In the genomic region with DNA sequence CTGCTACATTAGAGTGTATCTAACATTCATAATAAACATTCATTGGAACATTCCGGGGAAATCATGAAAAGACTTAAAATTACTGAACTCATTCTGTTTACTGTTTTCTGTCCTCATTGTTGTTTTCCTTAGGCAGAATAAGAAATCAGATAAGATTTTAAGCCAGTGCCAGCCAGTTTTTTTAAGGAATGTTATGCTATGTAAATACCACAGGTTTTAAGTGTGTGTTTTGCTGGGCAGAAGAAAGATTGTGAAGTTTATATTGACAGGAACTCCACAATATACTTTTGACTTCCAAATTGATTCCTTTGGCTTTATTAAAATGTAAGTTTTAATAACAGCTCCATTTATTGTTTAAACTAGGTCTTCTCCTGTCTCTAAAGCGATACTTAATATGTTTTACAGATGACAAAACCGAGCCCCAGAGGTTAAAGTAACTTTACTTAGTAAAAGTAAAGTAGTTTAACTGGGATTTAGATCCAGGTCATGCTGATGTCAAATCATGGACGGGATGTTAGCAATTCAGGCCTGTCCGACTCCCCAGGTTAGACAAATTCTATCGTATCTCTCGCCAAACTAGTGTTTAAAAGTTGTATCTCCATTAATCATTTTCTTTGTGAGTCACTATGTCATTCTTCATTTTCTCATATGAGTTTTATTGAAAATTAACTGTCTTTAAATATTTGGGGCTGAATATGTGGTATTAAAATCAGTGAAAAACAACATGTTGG, we compare ENCODE assay signal across 10 cellular contexts. TPM values are rescaled to one million over a fixed set of nuclear protein-coding genes. Genes with fewer than 3 reads are reported as not detected.
DNase-seq lines count a peak whose midpoint lies in the region; ATAC-seq and TF ChIP-seq lines count a peak whose summit lies in the region.
"Had no signal": no experiment of that assay in that cellular context is flagged by ENCODE, and none has a peak within 500 bp of the region (broad histone marks: within the 10 kb centered on the region; RNA-seq: fewer than 3 reads in every experiment).

No MANE protein-coding gene starts in this region.

- ATAC-seq in gastrocnemius medialis (no peak), HG02885 (IDR thresholded peaks at IDR 0.05; ENCODE audit: poor library complexity, unreplicated experiment) (no peak), HG02938 (IDR thresholded peaks at IDR 0.05; ENCODE audit: unreplicated experiment) (no peak)

- H3K4me3 ChIP-seq in H7 (ENCODE audit: insufficient read depth, low read depth, low read length) (peak overlapping the region; percentile 78; the same call in 1 of the 2 replicates), WERI-Rb-1 (ENCODE audit: low read depth, low read length) (peak overlapping the region; percentile 98), fibroblast of pulmonary artery (replicated peaks; ENCODE audit: low read depth, low read length) (peak overlapping the region; percentile 97), gastrocnemius medialis (peak overlapping the region; percentile 75 to 93 (median 83))

- no peak for TF ChIP-seq POLR2A in gastrocnemius medialis (IDR thresholded peaks at IDR 0.05)

- H3K36me3 ChIP-seq in H7 (replicated peaks; ENCODE audit: control insufficient read depth, insufficient read depth, low read length) (no peaks in the 10 kb centered on the region), WERI-Rb-1 (no peaks in the 10 kb centered on the region; the same call in 1 of the 2 replicates), gastrocnemius medialis (no peaks in the 10 kb centered on the region)

- H3K4me1 ChIP-seq in gastrocnemius medialis, result peaks cover 22 to 25% of the 10 kb centered on the region in 2 donors

- in situ Hi-C loops in gastrocnemius medialis (cut with MboI; ENCODE audit: low sequenced_read_pairs in 4 of 4), result no loop called here

- DNase-seq in H7 (no peak), WERI-Rb-1 (no peak), fibroblast of pulmonary artery (ENCODE audit: low read depth) (no peak), gastrocnemius medialis (no peak), NCI-H446 treated with DMSO at 0.1 percent for 48 hours (lab: John Stamatoyannopoulos, UW) (no peak), germinal center (ENCODE audit: low spot score) (no peak)
- DNase-seq: effector CD4-positive, alpha-beta T cell had no signal

- H3K27ac ChIP-seq in WERI-Rb-1, result no peak overlapping the region
- peak overlapping the region; percentile 92 to 98 (median 96) for H3K27ac ChIP-seq in gastrocnemius medialis

- intact Hi-C loops in gastrocnemius medialis (cut with DNase I; ENCODE audit: low total_unique reads), result loop anchor here (5.0 kb wide), 3 partner anchors 120 to 290 kb away; partner anchors contain the start of genes COX14 and LIMA1

- TF ChIP-seq CTCF in WERI-Rb-1 (IDR thresholded peaks at IDR 0.05; ENCODE audit: low read depth, low read length), result no peak
- TF ChIP-seq CTCF in fibroblast of pulmonary artery (IDR thresholded peaks at IDR 0.05; ENCODE audit: low read length, missing control alignments), result no peak
- no peak for TF ChIP-seq CTCF in gastrocnemius medialis (IDR thresholded peaks at IDR 0.05 in 4 of 5, conservative IDR thresholded peaks at IDR 0.05 in 1 of 5)

- H3K27me3 ChIP-seq in H7 (ENCODE audit: control insufficient read depth, insufficient read depth, low read length) (no peaks in the 10 kb centered on the region), WERI-Rb-1 (ENCODE audit: insufficient read depth, low read depth, severe bottlenecking) (no peaks in the 10 kb centered on the region), gastrocnemius medialis (no peaks in the 10 kb centered on the region)

- no peaks in the 10 kb centered on the region for H3K9me3 ChIP-seq in WERI-Rb-1 (ENCODE audit: severe bottlenecking)
- no peaks in the 10 kb centered on the region for H3K9me3 ChIP-seq in gastrocnemius medialis

RNA-seq across cellular contexts. Expression of gene LARP4, which starts 1.8 kb away (rescaled TPM):
- total RNA-seq in H7 (2014; rRNA removed; shearing (Covaris generic)), result 23.1 and 24.7 TPM in 2 replicates
- total RNA-seq in gastrocnemius medialis, result 10 to 100 TPM; 32.7 to 70.2 (median 42.4) TPM

RNA-seq across cellular contexts. Expression of gene FAM186A, which starts 6.0 kb away (rescaled TPM):
- total RNA-seq in H7 (2014; rRNA removed; shearing (Covaris generic)), result not detected in 2 replicates
- not detected for total RNA-seq in gastrocnemius medialis
- total RNA-seq: temporal lobe had no signal
